In the genomic region with DNA sequence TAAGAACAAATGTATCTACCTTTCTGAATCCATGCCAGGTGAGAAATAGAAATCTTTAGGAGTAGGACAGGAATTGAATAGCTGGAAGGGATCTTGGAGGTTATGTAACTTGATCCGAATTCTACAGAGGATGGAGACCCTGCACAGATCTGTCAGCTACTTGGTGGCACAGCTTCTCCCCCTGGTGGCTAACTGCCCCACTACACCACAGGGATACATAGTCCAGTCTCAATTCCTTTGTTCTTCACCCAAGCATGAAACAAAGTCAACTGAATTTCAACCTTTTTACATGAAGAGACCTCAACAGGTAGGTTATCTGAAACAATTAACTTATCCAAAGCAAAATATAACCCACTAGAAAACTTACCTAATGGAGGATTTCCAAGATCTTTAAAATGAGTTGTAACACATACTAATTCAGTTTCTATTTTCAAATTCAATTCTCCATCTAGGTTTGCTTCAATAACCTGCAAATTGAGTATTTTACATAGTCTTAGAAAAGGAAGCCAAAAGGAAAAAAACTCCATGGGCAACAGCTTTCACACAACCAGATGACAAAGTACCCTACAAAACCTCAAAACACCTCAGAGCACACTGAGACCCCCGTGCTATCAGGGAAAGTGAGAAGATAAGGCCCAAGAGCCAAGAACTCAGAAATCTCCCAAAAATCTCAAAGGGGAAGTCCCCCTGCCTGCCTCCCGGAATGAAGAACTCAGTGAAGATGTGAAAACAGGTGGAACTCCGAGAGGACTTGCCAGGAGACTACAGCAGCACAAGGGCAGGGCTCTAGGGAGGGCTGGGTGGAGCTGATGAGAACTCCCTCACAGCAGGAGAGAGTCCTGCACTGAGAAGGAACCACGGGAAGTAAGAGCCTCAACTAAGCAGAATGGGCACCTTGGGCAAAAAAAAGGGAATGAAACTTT, we compare ENCODE assay signal across 8 cellular contexts. TPM values are rescaled to one million over a fixed set of nuclear protein-coding genes. Genes with fewer than 3 reads are reported as not detected.
DNase-seq lines count a peak whose midpoint lies in the region; ATAC-seq, FAIRE-seq and TF ChIP-seq lines count a peak whose summit lies in the region.

No MANE protein-coding gene starts in this region.

- H3K9me3 Mint-ChIP-seq in naive thymus-derived CD8-positive, alpha-beta T cell, result no peaks in the 10 kb centered on the region

- H3K36me3 Mint-ChIP-seq in naive thymus-derived CD8-positive, alpha-beta T cell, result peaks cover 19 to 96% (median 36%) of the 10 kb centered on the region in 3 donors

- peak overlapping the region in 1 of 10 donors; percentile 3 for H3K4me3 Mint-ChIP-seq in naive thymus-derived CD8-positive, alpha-beta T cell

- TF ChIP-seq CTCF in AG10803 (conservative IDR thresholded peaks at IDR 0.05; ENCODE audit: low read length), result peak; percentile 85
- TF ChIP-seq CTCF in epithelial cell of proximal tubule (conservative IDR thresholded peaks at IDR 0.05; ENCODE audit: low read depth, low read length), result peak; percentile 98
- peak; percentile 65 to 67 for TF ChIP-seq CTCF in tibial artery (IDR thresholded peaks at IDR 0.05)

- no peaks in the 10 kb centered on the region for H3K27me3 ChIP-seq in tibial artery

- peak; percentile 52 for DNase-seq in AG10803 (ENCODE audit: low read depth)
- DNase-seq in GM18507 (ENCODE audit: extremely low spot score, insufficient read length, low read depth), result peak; percentile 35
- peak; percentile 7 for DNase-seq in NCI-H524 treated with DMSO at 0.1 percent for 48 hours (lab: John Stamatoyannopoulos, UW)
- DNase-seq in activated CD8-positive, alpha-beta memory T cell treated with anti-CD3 and anti-CD28 coated beads, Interleukin-2, amount 50 U/mL, for 4 hours, result peak; percentile 51
- no peak for DNase-seq in epithelial cell of proximal tubule (ENCODE audit: low read depth)
- peak in 9 of 10 donors; percentile 15 to 51 (median 36) for DNase-seq in naive thymus-derived CD8-positive, alpha-beta T cell
- no peak for DNase-seq in tibial artery

- intact Hi-C loops in tibial artery (cut with DNase I; ENCODE audit: low total_unique reads), result no loop called here

- H3K4me1 ChIP-seq in tibial artery, result no peaks in the 10 kb centered on the region

- ATAC-seq in HG03139 (IDR thresholded peaks at IDR 0.05; ENCODE audit: unreplicated experiment), result peak; percentile 80
- peak; percentile 86 to 88 for ATAC-seq in naive thymus-derived CD8-positive, alpha-beta T cell

- H3K9me3 ChIP-seq in tibial artery, result no peaks in the 10 kb centered on the region

- H3K27me3 Mint-ChIP-seq in naive thymus-derived CD8-positive, alpha-beta T cell, result no peaks in the 10 kb centered on the region

- no peak overlapping the region for H3K27ac ChIP-seq in tibial artery

- FAIRE-seq in GM18507 (lab: Jason Lieb, UNC), result peak; percentile 64

- H3K27ac Mint-ChIP-seq in naive thymus-derived CD8-positive, alpha-beta T cell, result peak overlapping the region in 8 of 10 donors; percentile 32 to 79 (median 64)

- peaks cover 22 to 44% (median 39%) of the 10 kb centered on the region in 4 donors for H3K4me1 Mint-ChIP-seq in naive thymus-derived CD8-positive, alpha-beta T cell

- POLR2A ChIA-PET in naive thymus-derived CD8-positive, alpha-beta T cell (lab: Charles Lee), result interaction anchor here (0.7 kb wide), 1 partner anchor 23 kb away, joined by 10 read pairs; no protein-coding TSS in a partner anchor

- H3K4me3 ChIP-seq in AG10803 (ENCODE audit: low read length) (no peak overlapping the region), epithelial cell of proximal tubule (ENCODE audit: low read depth, low read length) (no peak overlapping the region), tibial artery (no peak overlapping the region)

- peaks cover 39 to 86% (median 74%) of the 10 kb centered on the region in 3 donors for H3K36me3 ChIP-seq in tibial artery

RNA-seq across cellular contexts. Expression of a gene that starts 10.3 kb away (rescaled TPM):
- total RNA-seq in epithelial cell of proximal tubule, result 10.3 and 17.1 TPM in 2 replicates
- total RNA-seq in naive thymus-derived CD8-positive, alpha-beta T cell, result 10 to 100 TPM; 74.2 to 78.8 TPM
- 10 to 100 TPM; 26.9 to 36.8 (median 32.5) TPM for polyA plus RNA-seq in naive thymus-derived CD8-positive, alpha-beta T cell

RNA-seq across cellular contexts. Expression of a gene that starts 20.8 kb away (rescaled TPM):
- under 0.01 TPM in 1 of 2 replicates, not detected in the other for total RNA-seq in epithelial cell of proximal tubule
- under 1 TPM; 0.66 to 0.78 TPM for total RNA-seq in naive thymus-derived CD8-positive, alpha-beta T cell
- under 1 TPM in 2 of 3 donors, not detected in 1; 0.07 to 0.08 TPM for polyA plus RNA-seq in naive thymus-derived CD8-positive, alpha-beta T cell

RNA-seq across cellular contexts. Expression of a gene that starts 59.8 kb away (rescaled TPM):
- total RNA-seq in epithelial cell of proximal tubule, result 0.43 TPM in 1 of 2 replicates, not detected in the other
- total RNA-seq in naive thymus-derived CD8-positive, alpha-beta T cell, result not detected
- polyA plus RNA-seq in naive thymus-derived CD8-positive, alpha-beta T cell, result 1 to 10 TPM in 2 of 3 donors, under 1 TPM in 1; 0.60 to 2.3 (median 1.0) TPM

Comparison
In these comparisons a context has a peak if more than half of its experiments do, and no peak if none do; other contexts are left out.
1. DNase-seq: peak in AG10803 (single experiment), GM18507 (single experiment), NCI-H524 treated with DMSO at 0.1 percent for 48 hours (single experiment), activated CD8-positive, alpha-beta memory T cell treated with anti-CD3 and anti-CD28 coated beads, Interleukin-2, amount 50 U/mL, for 4 hours (single experiment) and naive thymus-derived CD8-positive, alpha-beta T cell (9 of 10); none in epithelial cell of proximal tubule (single experiment) and tibial artery (0 of 2).
2. Peak in every context shown above with its lines, with median percentiles within 50 percentile points of each other: CTCF ChIP-seq.